Comparison of ENCODE assay signal across 8 cellular contexts in genomic region chrX:123962794-123963373, GRCh38. TPM values are rescaled to one million over a fixed set of nuclear protein-coding genes. Genes with fewer than 3 reads are reported as not detected.
A peak's percentile ranks its signal among the peaks of the same experiment; 100 is the strongest.
DNase-seq lines count a peak whose midpoint lies in the region; ATAC-seq, FAIRE-seq and TF ChIP-seq lines count a peak whose summit lies in the region.

No MANE protein-coding gene starts in this region.

- FAIRE-seq in GM18507 (lab: Jason Lieb, UNC) (peak; percentile 95), D721Med (lab: Jason Lieb, UNC) (no peak)

- TF ChIP-seq CTCF in astrocyte of the cerebellum (IDR thresholded peaks at IDR 0.05; ENCODE audit: low read depth, low read length, missing control alignments) (no peak), D721Med (IDR thresholded peaks at IDR 0.05; ENCODE audit: insufficient read depth, missing control alignments) (no peak)

- in situ Hi-C loops in astrocyte of the cerebellum (cut with HindIII; ENCODE audit: low sequenced_read_pairs): no loop called here

- peak; percentile 14 for DNase-seq in GM18507 (ENCODE audit: extremely low spot score, insufficient read length, low read depth)
- peak; percentile 88 for DNase-seq in NCI-H2029 (lab: John Stamatoyannopoulos, UW)
- DNase-seq in T-helper 9 cell: peak; percentile 68
- peak; percentile 87 for DNase-seq in astrocyte of the cerebellum (ENCODE audit: low read depth)
- peak; percentile 78 for DNase-seq in hepatic stellate cell (ENCODE audit: low spot score)
- peak; percentile 88 for DNase-seq in renal cortical epithelial cell (ENCODE audit: low read depth)
- no peak for DNase-seq in D721Med (ENCODE audit: insufficient read length, low spot score)

- ATAC-seq in HG03025 (IDR thresholded peaks at IDR 0.05; ENCODE audit: low FRiP score, unreplicated experiment): peak; percentile 46

- H3K4me3 ChIP-seq in astrocyte of the cerebellum (ENCODE audit: low read depth, low read length): peak overlapping the region; percentile 80

RNA-seq across cellular contexts. Expression of gene STAG2, which starts 1.4 kb away (rescaled TPM):
- total RNA-seq in renal cortical epithelial cell: 78.8 and 95.2 TPM in 2 replicates
